Comparison of ENCODE assay signal across 31 cellular contexts in genomic region chr5:26893078-26893477, GRCh38.
"Had no signal": no experiment of that assay in that cellular context is flagged by ENCODE, and none has a peak within 500 bp of the region (broad histone marks: within the 10 kb centered on the region; RNA-seq: fewer than 3 reads in every experiment).

No MANE protein-coding gene starts in this region.

- H3K36me3 ChIP-seq: adrenal gland, breast epithelium, cardiac muscle cell, gastrocnemius medialis, heart left ventricle, WERI-Rb-1 had no signal

- H3K4me3 ChIP-seq: adrenal gland, breast epithelium, cardiac muscle cell, coronary artery, dorsolateral prefrontal cortex, gastrocnemius medialis, heart left ventricle had no signal

- H3K27ac ChIP-seq: adrenal gland, breast epithelium, cardiac muscle cell, coronary artery, dorsolateral prefrontal cortex, gastrocnemius medialis, heart left ventricle, WERI-Rb-1 had no signal

- ATAC-seq: activated CD4-positive, CD25-positive, alpha-beta regulatory T cell treated with anti-CD3 and anti-CD28 coated beads, Interleukin-2, amount 50 U/mL, for 24 hours; activated CD8-positive, alpha-beta memory T cell treated with anti-CD3 and anti-CD28 coated beads, Interleukin-2, amount 10 ng/mL, durations not matched to agents 7 days and 5 days; activated CD8-positive, alpha-beta T cell treated with anti-CD3 and anti-CD28 coated beads for 36 hours; activated naive CD8-positive, alpha-beta T cell treated with anti-CD3 and anti-CD28 coated beads, Interleukin-2, amount 50 U/mL, for 24 hours; esophagus mucosa; gastrocnemius medialis; heart left ventricle; T-helper 17 cell had no signal

- H3K4me1 ChIP-seq: adrenal gland, breast epithelium, gastrocnemius medialis, heart left ventricle had no signal

- DNase-seq: activated B cell treated with CpG ODN at 0.5 μM for 24 hours; activated CD4-positive, alpha-beta T cell treated with anti-CD3 and anti-CD28 coated beads for 48 hours; activated CD4-positive, alpha-beta T cell treated with anti-CD3 and anti-CD28 coated beads, Interleukin-2, amount 50 U/mL, for 1 hour; activated CD4-positive, alpha-beta T cell treated with anti-CD3 and anti-CD28 coated beads, Interleukin-2, amount 50 U/mL, for 48 hours; activated CD8-positive, alpha-beta memory T cell treated with anti-CD3 and anti-CD28 coated beads, Interleukin-2, amount 10 ng/mL, durations not matched to agents 7 days and 5 days; activated CD8-positive, alpha-beta memory T cell treated with anti-CD3 and anti-CD28 coated beads, Interleukin-2, amount 50 U/mL, for 4 hours; activated CD8-positive, alpha-beta T cell treated with anti-CD3 and anti-CD28 coated beads for 36 hours; activated effector memory CD4-positive, alpha-beta T cell treated with anti-CD3 and anti-CD28 coated beads, Interleukin-2, amount 50 U/mL, for 16 hours; activated naive CD4-positive, alpha-beta T cell treated with anti-CD3 and anti-CD28 coated beads for 36 hours; activated naive CD8-positive, alpha-beta T cell treated with anti-CD3 and anti-CD28 coated beads for 36 hours; activated naive CD8-positive, alpha-beta T cell treated with anti-CD3 and anti-CD28 coated beads, Interleukin-2, amount 50 U/mL, for 24 hours; activated T-cell treated with anti-CD3 and anti-CD28 coated beads, Interleukin-2, amount 50 U/mL, for 1 hour; activated T-cell treated with anti-CD3 and anti-CD28 coated beads, Interleukin-2, amount 50 U/mL, for 48 hours; adrenal gland; amygdala; aorta; dorsolateral prefrontal cortex; effector memory CD4-positive, alpha-beta T cell; endodermal cell; foreskin fibroblast; gastrocnemius medialis; glutamatergic neuron; heart left ventricle; T-helper 17 cell; T1000; WERI-Rb-1 had no signal

- H3K9me3 ChIP-seq: adrenal gland, breast epithelium, gastrocnemius medialis had no signal

- H3K27me3 ChIP-seq: adrenal gland, breast epithelium, cardiac muscle cell, dorsolateral prefrontal cortex, gastrocnemius medialis, heart left ventricle had no signal
